In the genomic region with DNA sequence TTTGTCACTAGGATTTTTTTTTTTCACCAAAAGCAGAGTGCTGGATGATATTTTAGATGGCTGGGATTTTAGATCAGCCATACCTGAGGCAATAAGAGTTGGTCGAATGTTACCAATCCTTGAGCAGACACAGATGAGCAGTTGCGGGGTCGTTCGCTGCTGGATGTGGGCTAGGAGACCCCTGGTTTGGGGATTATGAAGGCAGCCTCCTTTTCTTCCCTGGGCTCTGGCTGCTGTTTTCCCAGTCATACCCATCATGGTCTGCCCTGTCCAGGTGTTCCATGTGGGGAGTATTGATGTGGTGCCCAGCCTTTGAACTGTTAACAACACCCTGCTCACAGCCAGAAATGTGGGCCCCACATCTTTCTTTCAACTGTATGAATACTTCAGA, we compare ENCODE assay signal across 25 cellular contexts. TPM values are rescaled to one million over a fixed set of nuclear protein-coding genes. Genes with fewer than 3 reads are reported as not detected.
"Had no signal": no experiment of that assay in that cellular context is flagged by ENCODE, and none has a peak within 500 bp of the region (broad histone marks: within the 10 kb centered on the region; RNA-seq: fewer than 3 reads in every experiment).

No MANE protein-coding gene starts in this region.

- H3K27me3 ChIP-seq: colonic mucosa, right lobe of liver, testis had no signal

- DNase-seq: colonic mucosa; effector memory CD4-positive, alpha-beta T cell; esophagus squamous epithelium; foreskin melanocyte; glutamatergic neuron; kidney; left colon; mesendoderm; midbrain; naive thymus-derived CD4-positive, alpha-beta T cell; right lobe of liver; small intestine; stimulated activated CD4-positive, alpha-beta T cell treated with anti-CD3 and anti-CD28 coated beads, Interleukin-15, amount 100 ng/mL, for 24 hours; stimulated activated CD4-positive, alpha-beta T cell treated with anti-CD3 and anti-CD28 coated beads, Interleukin-4, amount 100 ng/mL, for 1 hour; stimulated activated naive CD4-positive, alpha-beta T cell treated with Interleukin-2 at 50 U/mL for 16 hours; testis; tibial artery had no signal

- H3K4me3 ChIP-seq: colonic mucosa, esophagus squamous epithelium, lung, neural progenitor cell, prostate gland, right lobe of liver, testis, tibial artery had no signal

- H3K4me1 ChIP-seq: prostate gland, testis had no signal

- H3K9ac ChIP-seq: neural progenitor cell had no signal

- H3K36me3 ChIP-seq: colonic mucosa, esophagus squamous epithelium, neural progenitor cell, prostate gland, right lobe of liver, tibial artery had no signal

- H3K27ac ChIP-seq: colonic mucosa, esophagus squamous epithelium, neural progenitor cell, prostate gland, right lobe of liver, testis, tibial artery had no signal

- ATAC-seq: left colon; naive thymus-derived CD4-positive, alpha-beta T cell; right lobe of liver; stimulated activated effector memory CD8-positive, alpha-beta T cell treated with anti-CD3 and anti-CD28 coated beads, Interleukin-12 subunit alpha, Interleukin-12 subunit beta, amount 100 ng/mL, for 72 hours had no signal

- H3K4me2 ChIP-seq: neural progenitor cell had no signal

- H3K9me3 ChIP-seq: colonic mucosa, esophagus squamous epithelium, prostate gland, right lobe of liver, testis, tibial artery had no signal

RNA-seq across cellular contexts. Expression of a gene that starts 19.1 kb away (rescaled TPM):
- total RNA-seq: chondrocyte; endothelial cell of umbilical vein; epithelial cell of proximal tubule; esophagus squamous epithelium; lung; naive thymus-derived CD4-positive, alpha-beta T cell; osteoblast; prostate gland had no signal
